Comparison of ENCODE assay signal across 8 cellular contexts in genomic region chr1:117895482-117896114, GRCh38. TPM values are rescaled to one million over a fixed set of nuclear protein-coding genes. Genes with fewer than 3 reads are reported as not detected.
DNase-seq lines count a peak whose midpoint lies in the region; ATAC-seq and TF ChIP-seq lines count a peak whose summit lies in the region.

No MANE protein-coding gene starts in this region.

- CTCF ChIA-PET in Caco-2 (lab: Charles Lee), result interaction anchor here (0.6 to 1.4 kb wide), 4 partner anchors 34 to 383 kb away, joined by 3 to 6 read pairs (median 4); partner anchors contain the start of genes GDAP2 and WDR3

- H3K4me3 Mint-ChIP-seq in Caco-2 (ENCODE audit: unreplicated experiment), result no peak overlapping the region

- no TSS peak for BruUV-seq in Caco-2 (replicated peaks; lab: Mats Ljungman, UMichigan)

- no peaks in the 10 kb centered on the region for H3K27me3 Mint-ChIP-seq in Caco-2 (ENCODE audit: insufficient read depth, unreplicated experiment)

- POLR2A ChIA-PET in Caco-2 (lab: Charles Lee), result no interaction called here

- H3K4ac ChIP-seq in mesendoderm (ENCODE audit: low read depth, low read length), result no peak overlapping the region

- H2BK5ac ChIP-seq in mesendoderm (ENCODE audit: low read length), result no peak overlapping the region

- H3K36me3 ChIP-seq in Caco-2 (ENCODE audit: control insufficient read depth, insufficient read depth, low read length) (no peaks in the 10 kb centered on the region), mesendoderm (ENCODE audit: control insufficient read depth, insufficient read depth, low read length) (peaks cover 1% of the 10 kb centered on the region)

- no peak overlapping the region for H3K27ac ChIP-seq in mesendoderm (ENCODE audit: low read depth, low read length)

- H3K56ac ChIP-seq in mesendoderm (ENCODE audit: low read length), result no peak overlapping the region

- H3K4me2 ChIP-seq in mesendoderm (ENCODE audit: low read length), result no peak overlapping the region

- no peak overlapping the region for H3K9ac ChIP-seq in mesendoderm (ENCODE audit: low read length)

- H3K27ac Mint-ChIP-seq in Caco-2 (ENCODE audit: unreplicated experiment), result no peak overlapping the region

- H4K5ac ChIP-seq in mesendoderm (ENCODE audit: low read length), result no peak overlapping the region

- no CpG with 5 or more reads among the region's 4 CpGs for WGBS in mesendoderm (ENCODE audit: extremely low coverage, insufficient coverage, low lambda C conversion rate)

- H4K8ac ChIP-seq in mesendoderm (ENCODE audit: low read depth, low read length), result no peak overlapping the region

- intact Hi-C loops in Caco-2 (cut with micrococcal nuclease; ENCODE audit: unreplicated experiment), result loop anchor here (2.0 to 10.0 kb wide), 4 partner anchors 79 to 383 kb away; no protein-coding TSS in a partner anchor

- no peak overlapping the region for H2BK120ac ChIP-seq in mesendoderm (ENCODE audit: low read depth, low read length)

- H3K4me3 ChIP-seq in Caco-2 (ENCODE audit: low read depth, low read length), result no peak overlapping the region
- no peak overlapping the region for H3K4me3 ChIP-seq in mesendoderm (ENCODE audit: low read length)

- no peaks in the 10 kb centered on the region for H3K9me3 Mint-ChIP-seq in Caco-2 (ENCODE audit: unreplicated experiment)

- peak; percentile 38 to 69 for DNase-seq in Caco-2
- peak; percentile 70 for DNase-seq in NCI-H510A treated with DMSO at 0.1 percent for 48 hours (lab: John Stamatoyannopoulos, UW)
- peak; percentile 78 for DNase-seq in activated CD4-positive, alpha-beta T cell treated with anti-CD3 and anti-CD28 coated beads for 48 hours
- DNase-seq in dermis microvascular lymphatic vessel endothelial cell (ENCODE audit: low read depth in 2 of 2), result peak; percentile 76 to 87
- DNase-seq in mesendoderm, result peak; percentile 64
- DNase-seq in stimulated activated CD8-positive, alpha-beta memory T cell treated with anti-CD3 and anti-CD28 coated beads, Interleukin-4, amount 100 ng/mL, for 1 hour (ENCODE audit: low read depth in 2 of 2, low spot score in 1 of 2), result peak; percentile 11 to 28

- no peak overlapping the region for H2BK15ac ChIP-seq in mesendoderm (replicated peaks; ENCODE audit: low read depth)

- H3K79me2 ChIP-seq in mesendoderm (ENCODE audit: control insufficient read depth, insufficient read depth, low read length), result no peaks in the 10 kb centered on the region

- peak; percentile 79 for ATAC-seq in GM19438 (IDR thresholded peaks at IDR 0.05; ENCODE audit: low read depth, unreplicated experiment)
- peak; percentile 91 for ATAC-seq in HG03520 (IDR thresholded peaks at IDR 0.05; ENCODE audit: unreplicated experiment)

- H3K79me1 ChIP-seq in mesendoderm (ENCODE audit: low read length), result no peaks in the 10 kb centered on the region

- peak; percentile 55 to 56 for TF ChIP-seq CTCF in Caco-2 (IDR thresholded peaks at IDR 0.05; ENCODE audit: insufficient read depth in 1 of 2, low read depth in 1 of 2, low read length in 1 of 2, severe bottlenecking in 1 of 2, unreplicated experiment in 1 of 2)

- H3K18ac ChIP-seq in mesendoderm (ENCODE audit: low read length), result no peak overlapping the region

- H3K27me3 ChIP-seq in Caco-2 (replicated peaks; ENCODE audit: control insufficient read depth, insufficient read depth, low read length) (no peaks in the 10 kb centered on the region), mesendoderm (ENCODE audit: insufficient read depth, low read length, poor library complexity) (no peaks in the 10 kb centered on the region)

- H3K36me3 Mint-ChIP-seq in Caco-2 (ENCODE audit: insufficient read depth, unreplicated experiment), result peaks cover 12% of the 10 kb centered on the region

- no peaks in the 10 kb centered on the region for H3K9me3 ChIP-seq in Caco-2

- no peaks in the 10 kb centered on the region for H3K4me1 Mint-ChIP-seq in Caco-2 (ENCODE audit: low read depth, unreplicated experiment)

- H3K4me1 ChIP-seq in Caco-2 (no peaks in the 10 kb centered on the region), mesendoderm (ENCODE audit: control insufficient read depth, low read depth, low read length) (no peaks in the 10 kb centered on the region)

- H3K23ac ChIP-seq in mesendoderm (ENCODE audit: low read length), result no peak overlapping the region

- H2AK5ac ChIP-seq in mesendoderm (ENCODE audit: low read length), result no peak overlapping the region

RNA-seq across cellular contexts. Expression of gene GDAP2, which starts 33.8 kb away (rescaled TPM):
- total RNA-seq in Caco-2 (2022), result 16.4 and 19.5 TPM in 2 replicates
- total RNA-seq in dermis microvascular lymphatic vessel endothelial cell, result 10.4 and 15.0 TPM in 2 replicates
- 8.8 TPM for polyA plus RNA-seq in mesendoderm (2013, experiment 1 of 2)
- polyA plus RNA-seq in mesendoderm (2013, experiment 2 of 2), result 8.8 TPM

RNA-seq across cellular contexts. Expression of gene WDR3, which starts 33.9 kb away (rescaled TPM):
- total RNA-seq in Caco-2 (2022) (27.0 and 28.3 TPM in 2 replicates), dermis microvascular lymphatic vessel endothelial cell (17.8 and 18.0 TPM in 2 replicates)
- 30.9 TPM for polyA plus RNA-seq in mesendoderm (2013, experiment 1 of 2)
- polyA plus RNA-seq in mesendoderm (2013, experiment 2 of 2), result 30.4 TPM

Comparison
In these comparisons a context has a peak if more than half of its experiments do, and no peak if none do; other contexts are left out.
1. DNase-seq: peak in every context shown above with its lines; median percentile 82 in dermis microvascular lymphatic vessel endothelial cell; 78 in activated CD4-positive, alpha-beta T cell treated with anti-CD3 and anti-CD28 coated beads for 48 hours; 70 in NCI-H510A treated with DMSO at 0.1 percent for 48 hours; 64 in mesendoderm; 54 in Caco-2; 20 in stimulated activated CD8-positive, alpha-beta memory T cell treated with anti-CD3 and anti-CD28 coated beads, Interleukin-4, amount 100 ng/mL, for 1 hour.